ENCODE assay signal across 36 cellular contexts in the genomic region with DNA sequence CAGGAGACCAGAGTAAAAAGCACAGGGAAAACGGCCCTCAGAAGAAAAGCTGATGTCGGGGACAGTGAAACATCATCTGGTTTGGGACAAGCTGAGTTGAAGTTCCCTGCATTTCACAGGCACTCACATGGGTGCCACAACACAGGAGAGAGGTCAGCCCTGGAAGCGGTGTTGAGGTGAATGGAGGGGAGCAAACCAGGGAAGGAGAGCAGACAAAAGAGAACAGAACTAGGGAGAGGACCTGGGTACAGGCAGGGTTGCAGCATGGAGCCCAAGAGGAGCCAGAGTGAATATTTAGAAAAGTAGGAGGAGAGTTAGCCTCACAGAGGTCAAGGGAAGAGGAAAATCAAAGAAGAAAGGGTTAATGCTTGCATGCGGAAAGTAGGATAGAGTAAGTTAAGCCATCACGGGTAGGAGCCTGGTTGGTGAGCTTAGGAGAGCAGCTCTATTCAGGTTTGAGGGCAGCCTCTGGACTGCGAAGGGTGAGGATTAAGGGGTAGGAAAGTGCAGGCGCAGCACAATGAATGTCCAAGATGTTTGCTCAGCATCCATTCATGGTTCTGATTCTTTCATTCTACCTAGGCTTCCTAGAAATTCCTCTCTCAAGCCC. TPM values are rescaled to one million over a fixed set of nuclear protein-coding genes. Genes with fewer than 3 reads are reported as not detected.
"Had no signal": no experiment of that assay in that cellular context is flagged by ENCODE, and none has a peak within 500 bp of the region (broad histone marks: within the 10 kb centered on the region; RNA-seq: fewer than 3 reads in every experiment).

No MANE protein-coding gene starts in this region.

- ATAC-seq: esophagus mucosa; gastrocnemius medialis; left lobe of liver; naive thymus-derived CD4-positive, alpha-beta T cell; sciatic nerve had no signal

- H3K9me3 Mint-ChIP-seq: dendritic cell treated with granulocyte-macrophage colony-stimulating factor and Interleukin-4, amounts not matched to agents 40 ng/mL and 50 ng/mL, for 4 days; memory B cell; nephron progenitor cell had no signal

- DNase-seq: colonic mucosa; effector CD8-positive, alpha-beta T cell; endodermal cell; foreskin fibroblast; gastrocnemius medialis; head of caudate nucleus; kidney; midbrain; naive thymus-derived CD4-positive, alpha-beta T cell; nephron progenitor cell; stimulated activated CD4-positive, alpha-beta T cell treated with anti-CD3 and anti-CD28 coated beads, Interleukin-12 subunit alpha, Interleukin-12 subunit beta, amount 100 ng/mL, for 4 hours; stimulated activated CD4-positive, alpha-beta T cell treated with anti-CD3 and anti-CD28 coated beads, Interleukin-1b, Interleukin-23, amount 100 ng/mL, for 48 hours; stimulated activated CD4-positive, alpha-beta T cell treated with anti-CD3 and anti-CD28 coated beads, Interleukin-4, amount 100 ng/mL, for 1 hour; stimulated activated CD8-positive, alpha-beta memory T cell treated with anti-CD3 and anti-CD28 coated beads, Interleukin-4, amount 100 ng/mL, for 48 hours; stimulated activated naive CD4-positive, alpha-beta T cell; stomach; thyroid gland; trophoblast cell had no signal

- H3K36me3 Mint-ChIP-seq: memory B cell had no signal

- H2AFZ ChIP-seq: parathyroid adenoma had no signal

- H3K27ac ChIP-seq: colonic mucosa, epithelial cell of prostate, gastrocnemius medialis, neutrophil, parathyroid adenoma, right atrium auricular region, stomach, thyroid gland, vagina had no signal

- H3K27ac Mint-ChIP-seq: dendritic cell treated with granulocyte-macrophage colony-stimulating factor and Interleukin-4, amounts not matched to agents 40 ng/mL and 50 ng/mL, for 4 days; endodermal cell; memory B cell; nephron progenitor cell; progenitor cell of endocrine pancreas had no signal

- H3K9me3 ChIP-seq: colonic mucosa, gastrocnemius medialis, neutrophil, right atrium auricular region, stomach, thyroid gland, vagina had no signal

- H3K4me2 ChIP-seq: smooth muscle cell had no signal

- H3K36me3 ChIP-seq: colonic mucosa, gastrocnemius medialis, neutrophil, right atrium auricular region, stomach, thyroid gland, vagina had no signal

- H3K9ac ChIP-seq: parathyroid adenoma had no signal

- H3K4me1 Mint-ChIP-seq: memory B cell; naive thymus-derived CD4-positive, alpha-beta T cell had no signal

- H3K4me3 ChIP-seq: colonic mucosa, gastrocnemius medialis, lung, right atrium auricular region, smooth muscle cell, stomach, thyroid gland, vagina had no signal

- H3K79me2 ChIP-seq: parathyroid adenoma had no signal

- H3K27me3 ChIP-seq: colonic mucosa, gastrocnemius medialis, neutrophil, right atrium auricular region, stomach, thyroid gland, vagina had no signal

- H3K4me1 ChIP-seq: colonic mucosa, gastrocnemius medialis, parathyroid adenoma, right atrium auricular region, stomach, thyroid gland, vagina had no signal

- H3K4me3 Mint-ChIP-seq: dendritic cell treated with granulocyte-macrophage colony-stimulating factor and Interleukin-4, amounts not matched to agents 40 ng/mL and 50 ng/mL, for 4 days; endodermal cell; memory B cell; naive thymus-derived CD4-positive, alpha-beta T cell; nephron progenitor cell had no signal

RNA-seq across cellular contexts. Expression of a gene that starts 15.5 kb away (rescaled TPM):
- total RNA-seq: endodermal cell; esophagus mucosa; gastrocnemius medialis; glomerular endothelial cell; left lobe of liver; liver; mucosa of gallbladder; naive thymus-derived CD4-positive, alpha-beta T cell; progenitor cell of endocrine pancreas; sciatic nerve; smooth muscle cell; subcutaneous adipose tissue; thyroid gland; ureter; vagina had no signal
